8 cellular contexts compared by ENCODE assay signal in genomic region chr5:149434162-149435014, GRCh38. TPM values are rescaled to one million over a fixed set of nuclear protein-coding genes. Genes with fewer than 3 reads are reported as not detected.
DNase-seq lines count a peak whose midpoint lies in the region; ATAC-seq and FAIRE-seq lines count a peak whose summit lies in the region.

No MANE protein-coding gene starts in this region.

- in situ Hi-C loops in Caki2 (cut with HindIII; ENCODE audit: low pct_unique_long_range_greater_than_20kb, low sequenced_read_pairs): no loop called here

- ATAC-seq in sciatic nerve: peak; percentile 20
- ATAC-seq in HG02970 (IDR thresholded peaks at IDR 0.05; ENCODE audit: low FRiP score, unreplicated experiment): no peak

- DNase-seq in Caki2 (ENCODE audit: low read depth): peak; percentile 48
- peak; percentile 82 for DNase-seq in HTR-8/SVneo (ENCODE audit: insufficient read length, low spot score)
- peak; percentile 65 to 84 for DNase-seq in SJCRH30
- DNase-seq in activated gamma-delta T cell treated with anti-CD3 and anti-CD28 coated beads, Interleukin-2, amount 50 U/mL, for 16 hours (ENCODE audit: low read depth): peak; percentile 18
- peak in 41 of 42 donors; percentile 32 to 85 (median 64) for DNase-seq in head of caudate nucleus
- DNase-seq in sciatic nerve (ENCODE audit: low spot score): peak; percentile 81
- DNase-seq in cortex of kidney (lab: John Stamatoyannopoulos, UW): no peak

- peaks cover 6% of the 10 kb centered on the region; the same call in 1 of the 2 replicates for H3K4me1 ChIP-seq in SJCRH30

- intact Hi-C loops in head of caudate nucleus (cut with DNase I) (loop anchor here (5.0 kb wide), 1 partner anchor 52 kb away; no protein-coding TSS in a partner anchor), sciatic nerve (cut with DNase I) (loop anchor here (5.0 kb wide), 1 partner anchor 52 kb away; no protein-coding TSS in a partner anchor)

- H3K27me3 ChIP-seq in SJCRH30: peaks cover 3% of the 10 kb centered on the region; the same call in 1 of the 2 replicates

- H3K4me3 ChIP-seq in SJCRH30: no peak overlapping the region

- FAIRE-seq in HTR-8/SVneo (lab: Jason Lieb, UNC): no peak

- H3K9me3 ChIP-seq in SJCRH30 (replicated peaks): no peaks in the 10 kb centered on the region

- no peaks in the 10 kb centered on the region for H3K36me3 ChIP-seq in SJCRH30

- no peak overlapping the region for H3K27ac ChIP-seq in SJCRH30

RNA-seq across cellular contexts. Expression of gene IL17B, which starts 55.3 kb away (rescaled TPM):
- total RNA-seq in Caki2 (2014; rRNA removed; shearing (Covaris generic); ENCODE audit: low replicate concordance): not detected in 2 replicates
- total RNA-seq in SJCRH30 (2014; rRNA removed; shearing (Covaris generic)): 1.5 and 3.3 TPM in 2 replicates
- 51.7 TPM for total RNA-seq in sciatic nerve

Comparison
In these comparisons a context has a peak if more than half of its experiments do, and no peak if none do; other contexts are left out.
1. RNA of gene IL17B, which starts 55.3 kb away (total RNA-seq): 51.7 TPM in sciatic nerve (single experiment); 1.5 to 3.3 TPM in SJCRH30 and not detected in Caki2; every median in the first group is over 10 times any median in the second.